Comparison of ENCODE assay signal across 1 cellular context in the genomic region with DNA sequence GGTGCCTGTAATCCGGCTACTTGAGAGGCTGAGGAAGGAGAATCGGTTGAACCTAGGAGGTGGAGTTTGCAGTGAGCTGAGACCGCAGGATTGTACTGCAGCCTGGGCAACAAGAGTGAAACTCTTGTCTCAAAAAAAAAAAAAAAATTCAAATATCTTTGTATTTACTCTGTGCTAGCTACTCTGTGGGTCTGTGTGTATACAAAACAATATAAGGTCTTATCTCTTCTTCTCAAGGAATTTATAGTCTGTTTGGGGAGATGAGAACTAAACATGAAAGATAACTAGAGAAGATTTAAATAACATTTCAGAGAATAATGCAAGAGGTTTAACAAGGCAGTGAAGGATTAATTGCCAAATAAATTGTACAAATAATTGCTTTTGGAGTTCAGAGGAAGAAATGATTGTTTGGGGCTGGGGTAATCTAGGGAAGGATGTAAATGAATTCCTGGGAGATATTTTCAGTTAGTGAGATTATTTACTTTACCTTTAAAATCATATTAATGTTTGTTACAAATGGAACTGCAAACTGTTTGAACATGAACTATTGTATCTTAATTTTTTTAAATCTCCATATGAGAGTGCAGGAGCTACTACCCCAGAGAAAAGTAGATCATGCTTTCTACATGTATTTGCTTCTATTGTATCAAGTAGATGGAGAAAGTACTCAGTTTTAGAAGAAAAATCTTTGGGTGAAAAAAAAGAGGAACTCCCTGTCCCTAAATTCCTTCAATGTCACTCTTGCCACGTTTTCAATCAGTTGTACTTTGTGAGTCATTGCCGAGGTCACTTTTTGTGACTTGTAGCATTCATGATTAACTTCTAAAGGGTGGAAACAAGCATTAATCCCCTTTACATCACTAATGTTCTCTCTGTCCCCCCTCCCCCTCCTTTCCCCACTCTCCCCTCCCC.
TF ChIP-seq lines count a peak whose summit lies in the region.

No MANE protein-coding gene starts in this region.

TF ChIP-seq in GM23338, 12 proteins besides CTCF, POLR2A, EP300 and RAD21 (continued from another document):
- TF ChIP-seq, protein P1, sequence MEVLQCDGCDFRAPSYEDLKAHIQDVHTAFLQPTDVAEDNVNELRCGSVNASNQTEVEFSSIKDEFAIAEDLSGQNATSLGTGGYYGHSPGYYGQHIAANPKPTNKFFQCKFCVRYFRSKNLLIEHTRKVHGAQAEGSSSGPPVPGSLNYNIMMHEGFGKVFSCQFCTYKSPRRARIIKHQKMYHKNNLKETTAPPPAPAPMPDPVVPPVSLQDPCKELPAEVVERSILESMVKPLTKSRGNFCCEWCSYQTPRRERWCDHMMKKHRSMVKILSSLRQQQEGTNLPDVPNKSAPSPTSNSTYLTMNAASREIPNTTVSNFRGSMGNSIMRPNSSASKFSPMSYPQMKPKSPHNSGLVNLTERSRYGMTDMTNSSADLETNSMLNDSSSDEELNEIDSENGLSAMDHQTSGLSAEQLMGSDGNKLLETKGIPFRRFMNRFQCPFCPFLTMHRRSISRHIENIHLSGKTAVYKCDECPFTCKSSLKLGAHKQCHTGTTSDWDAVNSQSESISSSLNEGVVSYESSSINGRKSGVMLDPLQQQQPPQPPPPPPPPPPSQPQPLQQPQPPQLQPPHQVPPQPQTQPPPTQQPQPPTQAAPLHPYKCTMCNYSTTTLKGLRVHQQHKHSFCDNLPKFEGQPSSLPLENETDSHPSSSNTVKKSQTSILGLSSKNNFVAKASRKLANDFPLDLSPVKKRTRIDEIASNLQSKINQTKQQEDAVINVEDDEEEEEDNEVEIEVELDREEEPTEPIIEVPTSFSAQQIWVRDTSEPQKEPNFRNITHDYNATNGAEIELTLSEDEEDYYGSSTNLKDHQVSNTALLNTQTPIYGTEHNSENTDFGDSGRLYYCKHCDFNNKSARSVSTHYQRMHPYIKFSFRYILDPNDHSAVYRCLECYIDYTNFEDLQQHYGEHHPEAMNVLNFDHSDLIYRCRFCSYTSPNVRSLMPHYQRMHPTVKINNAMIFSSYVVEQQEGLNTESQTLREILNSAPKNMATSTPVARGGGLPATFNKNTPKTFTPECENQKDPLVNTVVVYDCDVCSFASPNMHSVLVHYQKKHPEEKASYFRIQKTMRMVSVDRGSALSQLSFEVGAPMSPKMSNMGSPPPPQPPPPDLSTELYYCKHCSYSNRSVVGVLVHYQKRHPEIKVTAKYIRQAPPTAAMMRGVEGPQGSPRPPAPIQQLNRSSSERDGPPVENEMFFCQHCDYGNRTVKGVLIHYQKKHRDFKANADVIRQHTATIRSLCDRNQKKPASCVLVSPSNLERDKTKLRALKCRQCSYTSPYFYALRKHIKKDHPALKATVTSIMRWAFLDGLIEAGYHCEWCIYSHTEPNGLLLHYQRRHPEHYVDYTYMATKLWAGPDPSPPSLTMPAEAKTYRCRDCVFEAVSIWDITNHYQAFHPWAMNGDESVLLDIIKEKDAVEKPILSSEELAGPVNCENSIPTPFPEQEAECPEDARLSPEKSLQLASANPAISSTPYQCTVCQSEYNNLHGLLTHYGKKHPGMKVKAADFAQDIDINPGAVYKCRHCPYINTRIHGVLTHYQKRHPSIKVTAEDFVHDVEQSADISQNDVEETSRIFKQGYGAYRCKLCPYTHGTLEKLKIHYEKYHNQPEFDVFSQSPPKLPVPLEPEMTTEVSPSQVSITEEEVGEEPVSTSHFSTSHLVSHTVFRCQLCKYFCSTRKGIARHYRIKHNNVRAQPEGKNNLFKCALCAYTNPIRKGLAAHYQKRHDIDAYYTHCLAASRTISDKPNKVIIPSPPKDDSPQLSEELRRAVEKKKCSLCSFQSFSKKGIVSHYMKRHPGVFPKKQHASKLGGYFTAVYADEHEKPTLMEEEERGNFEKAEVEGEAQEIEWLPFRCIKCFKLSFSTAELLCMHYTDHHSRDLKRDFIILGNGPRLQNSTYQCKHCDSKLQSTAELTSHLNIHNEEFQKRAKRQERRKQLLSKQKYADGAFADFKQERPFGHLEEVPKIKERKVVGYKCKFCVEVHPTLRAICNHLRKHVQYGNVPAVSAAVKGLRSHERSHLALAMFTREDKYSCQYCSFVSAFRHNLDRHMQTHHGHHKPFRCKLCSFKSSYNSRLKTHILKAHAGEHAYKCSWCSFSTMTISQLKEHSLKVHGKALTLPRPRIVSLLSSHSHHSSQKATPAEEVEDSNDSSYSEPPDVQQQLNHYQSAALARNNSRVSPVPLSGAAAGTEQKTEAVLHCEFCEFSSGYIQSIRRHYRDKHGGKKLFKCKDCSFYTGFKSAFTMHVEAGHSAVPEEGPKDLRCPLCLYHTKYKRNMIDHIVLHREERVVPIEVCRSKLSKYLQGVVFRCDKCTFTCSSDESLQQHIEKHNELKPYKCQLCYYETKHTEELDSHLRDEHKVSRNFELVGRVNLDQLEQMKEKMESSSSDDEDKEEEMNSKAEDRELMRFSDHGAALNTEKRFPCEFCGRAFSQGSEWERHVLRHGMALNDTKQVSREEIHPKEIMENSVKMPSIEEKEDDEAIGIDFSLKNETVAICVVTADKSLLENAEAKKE (CRISPR knock-in tag; IDR thresholded peaks at IDR 0.05) = no peak
- TF ChIP-seq, protein P2, sequence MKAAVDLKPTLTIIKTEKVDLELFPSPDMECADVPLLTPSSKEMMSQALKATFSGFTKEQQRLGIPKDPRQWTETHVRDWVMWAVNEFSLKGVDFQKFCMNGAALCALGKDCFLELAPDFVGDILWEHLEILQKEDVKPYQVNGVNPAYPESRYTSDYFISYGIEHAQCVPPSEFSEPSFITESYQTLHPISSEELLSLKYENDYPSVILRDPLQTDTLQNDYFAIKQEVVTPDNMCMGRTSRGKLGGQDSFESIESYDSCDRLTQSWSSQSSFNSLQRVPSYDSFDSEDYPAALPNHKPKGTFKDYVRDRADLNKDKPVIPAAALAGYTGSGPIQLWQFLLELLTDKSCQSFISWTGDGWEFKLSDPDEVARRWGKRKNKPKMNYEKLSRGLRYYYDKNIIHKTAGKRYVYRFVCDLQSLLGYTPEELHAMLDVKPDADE (IDR thresholded peaks at IDR 0.05) = no peak
- no peak for TF ChIP-seq CREB1 (CRISPR knock-in tag; IDR thresholded peaks at IDR 0.05; ENCODE audit: low read depth)
